9 cellular contexts compared by ENCODE assay signal in genomic region chr16:71289732-71290062, GRCh38. TPM values are rescaled to one million over a fixed set of nuclear protein-coding genes. Genes with fewer than 3 reads are reported as not detected.
DNase-seq lines count a peak whose midpoint lies in the region; ATAC-seq, FAIRE-seq and TF ChIP-seq lines count a peak whose summit lies in the region.
"Had no signal": no experiment of that assay in that cellular context is flagged by ENCODE, and none has a peak within 500 bp of the region (broad histone marks: within the 10 kb centered on the region; RNA-seq: fewer than 3 reads in every experiment).

No MANE protein-coding gene starts in this region.

- ATAC-seq in SK-N-SH treated with all-trans-retinoic acid at 6 μM for 48 hours: no peak
- ATAC-seq in HG02759 (IDR thresholded peaks at IDR 0.05; ENCODE audit: unreplicated experiment): no peak
- ATAC-seq in GM19455 (IDR thresholded peaks at IDR 0.05; ENCODE audit: unreplicated experiment): no peak

- H3K36me3 ChIP-seq in SK-N-SH (replicated peaks in 1 of 2; ENCODE audit: control insufficient read depth in 1 of 2, insufficient read depth in 2 of 2, low read length in 1 of 2): peaks cover 19 to 27% of the 10 kb centered on the region in 2 experiments
- H3K36me3 ChIP-seq in subcutaneous abdominal adipose tissue (ENCODE audit: control insufficient read depth in 5 of 5, insufficient read depth in 5 of 5, low read length in 5 of 5): peaks cover 15 to 24% (median 18%) of the 10 kb centered on the region in 5 donors
- H3K36me3 ChIP-seq in small intestine (ENCODE audit: control insufficient read depth in 2 of 2, insufficient read depth in 2 of 2, low read length in 2 of 2): peaks cover 0 to 7% of the 10 kb centered on the region in 2 donors

- no peaks in the 10 kb centered on the region for H3K9me3 ChIP-seq in SK-N-SH
- H3K9me3 ChIP-seq in subcutaneous abdominal adipose tissue (ENCODE audit: control insufficient read depth in 5 of 5, low read length in 5 of 5): no peaks in the 10 kb centered on the region
- H3K9me3 ChIP-seq in small intestine (ENCODE audit: control insufficient read depth, low read depth): no peaks in the 10 kb centered on the region

- H3K4me1 ChIP-seq in SK-N-SH (ENCODE audit: control insufficient read depth in 1 of 2, insufficient read depth in 2 of 2, low read depth in 1 of 2, low read length in 1 of 2): peaks cover 0 to 7% of the 10 kb centered on the region in 2 experiments; a peak in 2 of 4 replicates
- peaks cover 3 to 20% (median 16%) of the 10 kb centered on the region in 5 donors for H3K4me1 ChIP-seq in subcutaneous abdominal adipose tissue (ENCODE audit: control insufficient read depth in 5 of 5, insufficient read depth in 5 of 5, low read length in 5 of 5)
- peaks cover 0 to 3% of the 10 kb centered on the region in 2 donors for H3K4me1 ChIP-seq in small intestine (ENCODE audit: control insufficient read depth in 2 of 2, insufficient read depth in 1 of 2, low read depth in 1 of 2, low read length in 1 of 2)

- no peak for DNase-seq in SK-N-SH
- no peak for DNase-seq in activated T-helper 1 cell treated with anti-CD3 and anti-CD28 coated beads, Interleukin-12 subunit alpha, Interleukin-12 subunit beta, Interleukin-2, Interleukin-4 antibody, amounts not matched to agents 30 ng/mL and 10 ng/mL and 1 ng/mL, durations not matched to agents 14 hours and 24 hours and 36 hours (ENCODE audit: low spot score)
- no peak for DNase-seq in immature natural killer cell
- no peak for DNase-seq in small intestine

- H3K4me2 ChIP-seq in SK-N-SH: peak overlapping the region; percentile 88; the same call in 1 of the 2 replicates

- WGBS in SK-N-SH (ENCODE audit: low lambda C conversion rate): 59% methylated on average over 2 of the region's 2 CpGs
- WGBS in small intestine, 3 donors: 19 to 22% (median 20%) methylated on average over 2 of the region's 2 CpGs

- H3K27me3 ChIP-seq in SK-N-SH (ENCODE audit: insufficient read depth) (no peaks in the 10 kb centered on the region), subcutaneous abdominal adipose tissue (ENCODE audit: control insufficient read depth in 5 of 5, insufficient read depth in 4 of 5, low read length in 5 of 5) (peaks cover 0 to 2% (median 0%) of the 10 kb centered on the region in 5 donors), small intestine (ENCODE audit: control insufficient read depth in 2 of 2, insufficient read depth in 2 of 2, low read length in 2 of 2) (no peaks in the 10 kb centered on the region)

- peaks cover 25% of the 10 kb centered on the region for H3K79me2 ChIP-seq in SK-N-SH (ENCODE audit: insufficient read depth)

- peaks cover 26% of the 10 kb centered on the region for H3K4me1 Mint-ChIP-seq in activated T-helper 1 cell treated with anti-CD3 and anti-CD28 coated beads, Interleukin-12 subunit alpha, Interleukin-12 subunit beta, Interleukin-2, Interleukin-4 antibody, amounts not matched to agents 30 ng/mL and 10 ng/mL and 1 ng/mL, durations not matched to agents 14 hours and 24 hours and 36 hours (ENCODE audit: low read depth)
- H3K4me1 Mint-ChIP-seq in immature natural killer cell: peaks cover 41 to 47% of the 10 kb centered on the region in 2 donors

- H3K4me3 ChIP-seq in SK-N-SH (ENCODE audit: low read depth in 2 of 2, low read length in 1 of 2): peak overlapping the region; percentile 80 to 96; a peak in 3 of 4 replicates
- peak overlapping the region; percentile 36 to 91 (median 84) for H3K4me3 ChIP-seq in subcutaneous abdominal adipose tissue (ENCODE audit: low read depth in 1 of 5, low read length in 5 of 5)
- H3K4me3 ChIP-seq in small intestine (ENCODE audit: low read depth in 1 of 2, low read length in 2 of 2): peak overlapping the region in 1 of 2 donors; percentile 51

- peaks cover 13% of the 10 kb centered on the region for H3K27me3 Mint-ChIP-seq in activated T-helper 1 cell treated with anti-CD3 and anti-CD28 coated beads, Interleukin-12 subunit alpha, Interleukin-12 subunit beta, Interleukin-2, Interleukin-4 antibody, amounts not matched to agents 30 ng/mL and 10 ng/mL and 1 ng/mL, durations not matched to agents 14 hours and 24 hours and 36 hours (ENCODE audit: insufficient read depth)
- H3K27me3 Mint-ChIP-seq in immature natural killer cell (ENCODE audit: low read depth in 3 of 3): peaks cover 5 to 8% (median 8%) of the 10 kb centered on the region in 3 donors

- no peaks in the 10 kb centered on the region for H4K20me1 ChIP-seq in SK-N-SH (ENCODE audit: insufficient read depth)

- peak overlapping the region; percentile 93 for H3K4me3 Mint-ChIP-seq in activated T-helper 1 cell treated with anti-CD3 and anti-CD28 coated beads, Interleukin-12 subunit alpha, Interleukin-12 subunit beta, Interleukin-2, Interleukin-4 antibody, amounts not matched to agents 30 ng/mL and 10 ng/mL and 1 ng/mL, durations not matched to agents 14 hours and 24 hours and 36 hours
- H3K4me3 Mint-ChIP-seq in immature natural killer cell: peak overlapping the region; percentile 83 to 91 (median 84)

- H2AFZ ChIP-seq in SK-N-SH (ENCODE audit: low read depth): peak overlapping the region; percentile 95

- H3K9me3 Mint-ChIP-seq in activated T-helper 1 cell treated with anti-CD3 and anti-CD28 coated beads, Interleukin-12 subunit alpha, Interleukin-12 subunit beta, Interleukin-2, Interleukin-4 antibody, amounts not matched to agents 30 ng/mL and 10 ng/mL and 1 ng/mL, durations not matched to agents 14 hours and 24 hours and 36 hours: peaks cover 3% of the 10 kb centered on the region
- H3K9me3 Mint-ChIP-seq in immature natural killer cell: no peaks in the 10 kb centered on the region

- H3K27ac ChIP-seq in SK-N-SH (ENCODE audit: low read depth in 2 of 2, low read length in 1 of 2) (peak overlapping the region; percentile 35 to 90; a peak in 3 of 4 replicates), subcutaneous abdominal adipose tissue (ENCODE audit: low read depth, low read length) (no peak overlapping the region), small intestine (ENCODE audit: low read depth in 1 of 2, low read length in 1 of 2) (peak overlapping the region in 1 of 2 donors; percentile 98)

- peak overlapping the region; percentile 90 for H3K27ac Mint-ChIP-seq in activated T-helper 1 cell treated with anti-CD3 and anti-CD28 coated beads, Interleukin-12 subunit alpha, Interleukin-12 subunit beta, Interleukin-2, Interleukin-4 antibody, amounts not matched to agents 30 ng/mL and 10 ng/mL and 1 ng/mL, durations not matched to agents 14 hours and 24 hours and 36 hours
- peak overlapping the region; percentile 82 to 95 (median 90) for H3K27ac Mint-ChIP-seq in immature natural killer cell

- no peak for TF ChIP-seq EP300 in SK-N-SH (IDR thresholded peaks at IDR 0.05; ENCODE audit: borderline replicate concordance in 1 of 2, low read depth in 1 of 2, low read length in 1 of 2)

- no peak for TF ChIP-seq RAD21 in SK-N-SH (IDR thresholded peaks at IDR 0.05; ENCODE audit: low read length)

- no peak for FAIRE-seq in small intestine (lab: Jason Lieb, UNC)

- CTCF ChIA-PET in SK-N-SH (lab: Yijun Ruan, JAX): interaction anchor here (0.8 to 2.7 kb wide), 2 partner anchors 22 to 122 kb away, joined by 3 to 13 read pairs; no protein-coding TSS in a partner anchor

- intact Hi-C loops in activated T-helper 1 cell treated with anti-CD3 and anti-CD28 coated beads, Interleukin-12 subunit alpha, Interleukin-12 subunit beta, Interleukin-2, Interleukin-4 antibody, amounts not matched to agents 30 ng/mL and 10 ng/mL and 1 ng/mL, durations not matched to agents 14 hours and 24 hours and 36 hours (cut with micrococcal nuclease): loop anchor here (1.0 to 5.0 kb wide), 5 partner anchors 173 to 1378 kb away; partner anchors contain the start of genes PHLPP2 and ZNF23

- peaks cover 27% of the 10 kb centered on the region for H3K36me3 Mint-ChIP-seq in activated T-helper 1 cell treated with anti-CD3 and anti-CD28 coated beads, Interleukin-12 subunit alpha, Interleukin-12 subunit beta, Interleukin-2, Interleukin-4 antibody, amounts not matched to agents 30 ng/mL and 10 ng/mL and 1 ng/mL, durations not matched to agents 14 hours and 24 hours and 36 hours (ENCODE audit: low read depth)
- peaks cover 10 to 16% (median 16%) of the 10 kb centered on the region in 3 donors for H3K36me3 Mint-ChIP-seq in immature natural killer cell

- H3F3A ChIP-seq in SK-N-SH (replicated peaks; ENCODE audit: insufficient read depth): no peaks in the 10 kb centered on the region

- TF ChIP-seq CTCF in SK-N-SH (IDR thresholded peaks at IDR 0.05): no peak

- POLR2A ChIA-PET in SK-N-SH (lab: Yijun Ruan, JAX): interaction anchor here (1.0 kb wide), 1 partner anchor 586 kb away, joined by 3 read pairs; no protein-coding TSS in a partner anchor

- no peaks in the 10 kb centered on the region for H3K9me2 ChIP-seq in SK-N-SH

- H3K9ac ChIP-seq in SK-N-SH (no peak overlapping the region; the same call in 1 of the 2 replicates), subcutaneous abdominal adipose tissue (ENCODE audit: low read length in 5 of 5) (peak overlapping the region in 2 of 5 donors; percentile 43 to 64)

TF ChIP-seq in SK-N-SH, 30 proteins besides CTCF, POLR2A, EP300 and RAD21 (continues in another document):
- no peak for TF ChIP-seq RCOR1 (IDR thresholded peaks at IDR 0.05; ENCODE audit: low read length)

TF ChIP-seq in SK-N-SH treated with all-trans-retinoic acid at 6 μM for 48 hours, 23 proteins besides CTCF, POLR2A, EP300 and RAD21 (continues in another document):
- no peak for TF ChIP-seq ZFP30 (CRISPR knock-in tag; IDR thresholded peaks at IDR 0.05)
- TF ChIP-seq TCF4 (CRISPR knock-in tag; IDR thresholded peaks at IDR 0.05; ENCODE audit: borderline replicate concordance): no peak
- no peak for TF ChIP-seq ZC3H10 (CRISPR knock-in tag; IDR thresholded peaks at IDR 0.05)
- TF ChIP-seq GLIS3 (CRISPR knock-in tag; IDR thresholded peaks at IDR 0.05): no peak
- TF ChIP-seq ARNTL (CRISPR knock-in tag; IDR thresholded peaks at IDR 0.05; ENCODE audit: borderline replicate concordance, low read depth): no peak
- TF ChIP-seq SNAI2 (CRISPR knock-in tag; IDR thresholded peaks at IDR 0.05): no peak

RNA-seq across cellular contexts. Expression of gene CMTR2, which starts 0.5 kb away (rescaled TPM):
- polyA plus RNA-seq in SK-N-SH (2012; rRNA removed) (7.2 and 9.6 TPM in 2 replicates), immature natural killer cell (10 to 100 TPM; 18.6 to 42.9 (median 19.0) TPM), small intestine (10 to 100 TPM in 2 of 3 donors, 1 to 10 TPM in 1; 8.7 to 13.0 (median 12.2) TPM)
- 9.4 and 9.7 TPM in 2 replicates for polyA plus RNA-seq in SK-N-SH (2012; cell fraction: cytosol; rRNA removed)
- 8.3 and 16.2 TPM in 2 replicates for polyA plus RNA-seq in SK-N-SH (2012; cell fraction: nucleus; rRNA removed)
- total RNA-seq in activated T-helper 1 cell treated with anti-CD3 and anti-CD28 coated beads, Interleukin-12 subunit alpha, Interleukin-12 subunit beta, Interleukin-2, Interleukin-4 antibody, amounts not matched to agents 30 ng/mL and 10 ng/mL and 1 ng/mL, durations not matched to agents 14 hours and 24 hours and 36 hours: 18.2 and 20.7 TPM in 2 replicates

RNA-seq across cellular contexts. Expression of gene HYDIN, which starts 59.2 kb away (rescaled TPM):
- polyA plus RNA-seq in SK-N-SH (2012; rRNA removed) (0.33 and 0.42 TPM in 2 replicates), immature natural killer cell (under 1 TPM in 2 of 3 donors, not detected in 1; 0.24 to 0.26 TPM), small intestine (under 1 TPM in 1 of 3 donors, not detected in 2; 0.12 TPM)
- 0.33 and 0.52 TPM in 2 replicates for polyA plus RNA-seq in SK-N-SH (2012; cell fraction: cytosol; rRNA removed)
- polyA plus RNA-seq in SK-N-SH (2012; cell fraction: nucleus; rRNA removed): 0.38 and 0.74 TPM in 2 replicates
- total RNA-seq in activated T-helper 1 cell treated with anti-CD3 and anti-CD28 coated beads, Interleukin-12 subunit alpha, Interleukin-12 subunit beta, Interleukin-2, Interleukin-4 antibody, amounts not matched to agents 30 ng/mL and 10 ng/mL and 1 ng/mL, durations not matched to agents 14 hours and 24 hours and 36 hours: 0.17 TPM in 1 of 2 replicates, not detected in the other
- total RNA-seq: activated CD8-positive, alpha-beta memory T cell treated with anti-CD3 and anti-CD28 coated beads for 36 hours had no signal
